In the genomic region with DNA sequence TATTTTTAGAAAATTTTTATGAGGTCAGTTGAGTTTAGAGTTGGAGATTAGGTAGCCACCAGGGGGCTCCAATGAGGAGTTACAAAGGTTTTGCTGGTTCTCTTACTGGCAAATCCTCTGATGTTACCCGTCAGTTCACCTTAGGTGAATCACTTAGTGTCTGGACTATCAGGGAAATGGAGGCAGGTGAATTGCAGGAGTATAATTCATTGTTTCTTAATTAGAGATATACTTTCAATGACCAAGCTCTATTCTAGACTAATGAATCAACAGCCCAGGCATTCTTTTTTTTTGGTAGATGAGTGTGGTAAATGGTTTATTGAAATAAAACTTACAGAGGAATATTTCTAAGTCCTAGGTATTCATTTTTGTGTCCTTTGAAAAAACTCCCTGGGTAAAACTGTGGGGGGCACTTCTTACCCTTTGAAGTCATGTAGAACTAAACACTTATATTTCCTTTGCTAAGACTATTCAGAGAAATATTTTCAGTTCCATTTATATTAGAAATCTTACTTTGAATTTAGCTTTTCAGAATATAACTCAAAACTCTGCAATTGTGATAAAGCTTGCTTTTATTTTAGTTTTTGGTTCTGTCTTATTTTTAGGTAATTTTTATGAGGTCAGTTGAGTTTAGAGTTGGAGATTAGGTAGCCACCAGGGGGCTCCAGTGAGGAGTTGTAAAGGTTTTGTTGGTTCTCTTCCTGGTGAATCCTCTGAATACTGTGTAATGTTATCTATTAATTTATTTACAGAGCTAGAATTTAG, we compare ENCODE assay signal across 8 cellular contexts. TPM values are rescaled to one million over a fixed set of nuclear protein-coding genes. Genes with fewer than 3 reads are reported as not detected.
DNase-seq lines count a peak whose midpoint lies in the region; ATAC-seq, FAIRE-seq and TF ChIP-seq lines count a peak whose summit lies in the region.

No MANE protein-coding gene starts in this region.

- peak; percentile 51 for FAIRE-seq in TTC549 (lab: Jason Lieb, UNC)
- no peak for FAIRE-seq in bronchial epithelial cell (lab: Jason Lieb, UNC)

- ATAC-seq in GM21825 (IDR thresholded peaks at IDR 0.05; ENCODE audit: unreplicated experiment) (no peak), HG03139 (IDR thresholded peaks at IDR 0.05; ENCODE audit: unreplicated experiment) (no peak)

- DNase-seq in GM12865 (ENCODE audit: low read depth) = peak; percentile 74
- DNase-seq in NCI-H1694 (lab: John Stamatoyannopoulos, UW) = peak; percentile 72
- DNase-seq in bronchial epithelial cell (ENCODE audit: low read depth) = peak; percentile 72
- peak; percentile 72 for DNase-seq in left kidney (ENCODE audit: low read depth, low spot score)
- DNase-seq in stimulated activated CD8-positive, alpha-beta memory T cell treated with anti-CD3 and anti-CD28 coated beads, Interleukin-2, amount 100 ng/mL, for 1 hour (ENCODE audit: low read depth in 2 of 2) = peak; percentile 24 to 45

- H3K4me3 ChIP-seq in GM12865 (ENCODE audit: low read depth, low read length) = no peak overlapping the region
- no peak overlapping the region for H3K4me3 ChIP-seq in bronchial epithelial cell (ENCODE audit: low read depth, low read length)

- TF ChIP-seq CTCF in GM12865 (IDR thresholded peaks at IDR 0.05; ENCODE audit: insufficient read depth, low read depth, low read length, missing control alignments) (peak; percentile 59), bronchial epithelial cell (IDR thresholded peaks at IDR 0.05; ENCODE audit: insufficient read depth, low read length, severe bottlenecking) (peak; percentile 60)

- H3K36me3 ChIP-seq in bronchial epithelial cell (ENCODE audit: control insufficient read depth, insufficient read depth, low read length) = peaks cover 16% of the 10 kb centered on the region

- no peaks in the 10 kb centered on the region for H3K27me3 ChIP-seq in bronchial epithelial cell (ENCODE audit: control insufficient read depth, insufficient read depth, low read length)

RNA-seq across cellular contexts. Expression of a gene that starts 17.7 kb away (rescaled TPM):
- 74.2 and 98.2 TPM in 2 replicates for total RNA-seq in bronchial epithelial cell

RNA-seq across cellular contexts. Expression of a gene that starts 24.8 kb away (rescaled TPM):
- 2.9 and 5.5 TPM in 2 replicates for total RNA-seq in bronchial epithelial cell
